ENCODE assay signal across 1 cellular context in genomic region chr19:2328401-2329161, GRCh38.
TF ChIP-seq lines count a peak whose summit lies in the region.

Gene LSM7 (minus strand): TSS chr19:2328586. CDS start chr19:2328566, 20 bp downstream.
Gene SPPL2B (plus strand): TSS chr19:2328684. CDS start chr19:2328710, 26 bp downstream.

TF ChIP-seq in H1, 55 proteins besides CTCF, POLR2A, EP300 and RAD21:
- TF ChIP-seq PHF8 (conservative IDR thresholded peaks at IDR 0.05; ENCODE audit: low read depth, low read length): peak; percentile 85
- no peak for TF ChIP-seq CBX8 (IDR thresholded peaks at IDR 0.05; ENCODE audit: borderline replicate concordance, low read depth, low read length)
- no peak for TF ChIP-seq RFX5 (IDR thresholded peaks at IDR 0.05; ENCODE audit: borderline replicate concordance, low read depth, low read length)
- TF ChIP-seq CREB1 (IDR thresholded peaks at IDR 0.05): no peak; the same call in 1 of the 2 replicates
- no peak for TF ChIP-seq SRF (IDR thresholded peaks at IDR 0.05; ENCODE audit: low read depth, low read length)
- no peak for TF ChIP-seq RBBP5 (IDR thresholded peaks at IDR 0.05; ENCODE audit: borderline replicate concordance, low read depth, low read length)
- peak; percentile 57 for TF ChIP-seq MAX (IDR thresholded peaks at IDR 0.05)
- peak; percentile 31; the same call in 1 of the 2 replicates for TF ChIP-seq E2F6 (IDR thresholded peaks at IDR 0.05)
- TF ChIP-seq USF2 (IDR thresholded peaks at IDR 0.05; ENCODE audit: low read length): no peak
- peak; percentile 85 for TF ChIP-seq KDM4A (IDR thresholded peaks at IDR 0.05; ENCODE audit: low read depth, low read length, severe bottlenecking)
- TF ChIP-seq CBX5 (IDR thresholded peaks at IDR 0.05; ENCODE audit: low read depth, low read length): no peak
- TF ChIP-seq TBP (IDR thresholded peaks at IDR 0.05; ENCODE audit: low read depth, low read length): peak; percentile 67; the same call in 1 of the 2 replicates
- no peak; the same call in 1 of the 2 replicates for TF ChIP-seq SP4 (IDR thresholded peaks at IDR 0.05; ENCODE audit: low read length)
- TF ChIP-seq BACH1 (IDR thresholded peaks at IDR 0.05; ENCODE audit: low read length): peak; percentile 84
- TF ChIP-seq BRCA1 (IDR thresholded peaks at IDR 0.05; ENCODE audit: low read depth, low read length): no peak
- TF ChIP-seq KDM5A (IDR thresholded peaks at IDR 0.05; ENCODE audit: low read length): peak; percentile 49; the same call in 1 of the 2 replicates
- no peak for TF ChIP-seq SAP30 (IDR thresholded peaks at IDR 0.05; ENCODE audit: insufficient read depth, insufficient replicate concordance, low read length)
- peak; percentile 13 for TF ChIP-seq ASH2L (IDR thresholded peaks at IDR 0.05; ENCODE audit: low read length)
- no peak for TF ChIP-seq CHD7 (IDR thresholded peaks at IDR 0.05; ENCODE audit: insufficient replicate concordance, low read length)
- TF ChIP-seq GABPA (IDR thresholded peaks at IDR 0.05; ENCODE audit: borderline replicate concordance, insufficient read depth, low read length): peak; percentile 64; the same call in 1 of the 2 replicates
- TF ChIP-seq TAF1 (IDR thresholded peaks at IDR 0.05; ENCODE audit: low read depth, low read length): peak; percentile 81
- TF ChIP-seq SIN3A (conservative IDR thresholded peaks at IDR 0.05 in 1 of 2, IDR thresholded peaks at IDR 0.05 in 1 of 2; ENCODE audit: low read depth in 1 of 2, low read length in 2 of 2): peak; percentile 27 to 74; a peak in 2 of 4 replicates
- TF ChIP-seq EZH2 (IDR thresholded peaks at IDR 0.05; ENCODE audit: low read depth, low read length, severe bottlenecking): no peak
- TF ChIP-seq SP1 (IDR thresholded peaks at IDR 0.05; ENCODE audit: low read depth, low read length): no peak
- TF ChIP-seq YY1 (IDR thresholded peaks at IDR 0.05; ENCODE audit: low read depth, low read length): peak; percentile 95
- TF ChIP-seq HDAC2 (IDR thresholded peaks at IDR 0.05; ENCODE audit: borderline replicate concordance in 1 of 2, low read depth in 2 of 2, low read length in 2 of 2): 0 out of 4 replicates have a peak, but pooled peaks of 1 of the 2 experiments have one; percentile 29
- TF ChIP-seq NRF1 (IDR thresholded peaks at IDR 0.05; ENCODE audit: low read depth, low read length): peak; percentile 92
- TF ChIP-seq POLR2AphosphoS5 (IDR thresholded peaks at IDR 0.05; ENCODE audit: low read depth, low read length): peak; percentile 82; the same call in 1 of the 2 replicates
- no peak for TF ChIP-seq SP2 (IDR thresholded peaks at IDR 0.05; ENCODE audit: low read length)
- no peak for TF ChIP-seq NANOG (IDR thresholded peaks at IDR 0.05; ENCODE audit: insufficient read depth, low read depth, low read length, poor library complexity, severe bottlenecking)
